ENCODE assay signal across 8 cellular contexts in the genomic region with DNA sequence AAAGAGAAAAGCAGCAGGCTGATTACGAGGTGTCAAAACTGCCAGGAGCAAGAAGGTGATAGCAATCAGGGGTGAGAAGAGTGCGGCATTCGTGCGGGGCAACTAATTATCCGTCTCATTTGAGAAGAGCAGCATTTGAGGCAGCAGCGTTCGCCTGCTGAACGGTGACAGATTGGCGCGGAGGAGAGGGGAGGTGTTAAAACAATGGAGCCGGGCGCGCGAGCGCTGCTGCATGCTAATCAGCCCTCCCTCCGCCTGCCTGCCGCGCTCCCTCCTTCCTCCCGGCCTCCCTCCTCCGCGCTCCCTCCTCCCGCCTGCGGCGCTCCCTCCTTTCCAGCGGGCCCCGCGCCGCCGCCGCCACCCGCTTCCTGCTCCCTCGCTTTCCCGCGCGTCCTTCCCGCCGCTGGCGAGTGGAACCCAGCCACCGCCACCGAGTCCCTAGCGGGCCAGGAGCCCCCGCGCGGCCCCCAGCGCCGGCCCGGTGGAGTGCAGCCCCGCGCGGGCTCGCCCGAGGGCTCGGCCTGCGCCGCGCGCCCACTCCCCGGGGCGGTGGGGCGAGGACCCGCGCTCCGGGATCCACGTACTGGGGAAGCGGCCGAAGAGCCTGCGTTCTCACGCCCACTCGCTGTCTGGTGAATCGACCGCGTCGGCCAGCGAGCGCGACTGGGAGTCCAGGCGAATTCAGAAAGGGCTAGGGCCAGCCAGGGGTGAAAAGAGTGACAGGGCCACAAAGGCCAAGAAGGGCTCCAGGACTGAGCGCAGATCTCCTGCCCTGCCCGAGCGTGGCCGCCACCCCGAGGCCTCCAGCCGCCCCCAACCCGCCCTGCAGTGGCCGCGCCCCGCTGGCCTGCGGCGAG.
DNase-seq lines count a peak whose midpoint lies in the region; ATAC-seq and TF ChIP-seq lines count a peak whose summit lies in the region.

No MANE protein-coding gene starts in this region.

- no peak overlapping the region for H2AK5ac ChIP-seq in neuronal stem cell (ENCODE audit: low read depth, low read length)

- peak overlapping the region; percentile 56 for H3K14ac ChIP-seq in neuronal stem cell (ENCODE audit: low read length)

- H3K79me2 ChIP-seq in ACC112 (ENCODE audit: control insufficient read depth, insufficient read depth, low read length, unreplicated experiment): no peaks in the 10 kb centered on the region

- no CpG with 5 or more reads among the region's 89 CpGs for WGBS in neuronal stem cell (ENCODE audit: extremely low coverage in 2 of 2, insufficient read length in 2 of 2, insufficient replicate concordance in 1 of 2), 2 donors
- 16 to 39% methylated on average over 28 to 82 of the region's 89 CpGs for WGBS in upper lobe of left lung, 2 donors

- no peak overlapping the region for H4K91ac ChIP-seq in neuronal stem cell (ENCODE audit: low read depth, low read length, poor library complexity)

- no peak for TF ChIP-seq POLR2A in upper lobe of left lung (IDR thresholded peaks at IDR 0.05)

- peak; percentile 32 for ATAC-seq in GM18517 (IDR thresholded peaks at IDR 0.05; ENCODE audit: unreplicated experiment)
- peak; percentile 43 for ATAC-seq in HG03159 (IDR thresholded peaks at IDR 0.05; ENCODE audit: unreplicated experiment)
- peak; percentile 85 for ATAC-seq in Right ventricle myocardium inferior
- peak; percentile 78 to 91 for ATAC-seq in upper lobe of left lung (ENCODE audit: low FRiP score in 2 of 2)

- TF ChIP-seq EP300 in upper lobe of left lung (IDR thresholded peaks at IDR 0.05): no peak

- H3K4me1 ChIP-seq in ACC112 (ENCODE audit: control insufficient read depth, insufficient read depth, low read length, unreplicated experiment) (peaks cover 10% of the 10 kb centered on the region), SJCRH30 (peaks cover 8% of the 10 kb centered on the region), neuronal stem cell (ENCODE audit: control insufficient read depth in 2 of 2, insufficient read depth in 1 of 2, low read depth in 1 of 2, low read length in 2 of 2) (peaks cover 0 to 14% of the 10 kb centered on the region in 2 donors), upper lobe of left lung (peaks cover 14 to 21% (median 18%) of the 10 kb centered on the region in 4 donors)

- peaks cover 41% of the 10 kb centered on the region for H3K4me1 Mint-ChIP-seq in activated naive CD8-positive, alpha-beta T cell treated with anti-CD3 and anti-CD28 coated beads for 36 hours

- peak overlapping the region; percentile 80 for H3K23ac ChIP-seq in neuronal stem cell (ENCODE audit: low read depth, low read length, poor library complexity)

- no peaks in the 10 kb centered on the region for H3K9me3 ChIP-seq in SJCRH30 (replicated peaks)
- no peaks in the 10 kb centered on the region for H3K9me3 ChIP-seq in neuronal stem cell (replicated peaks in 1 of 2; ENCODE audit: control insufficient read depth in 2 of 2, insufficient read depth in 1 of 2, low read depth in 1 of 2, low read length in 2 of 2)
- H3K9me3 ChIP-seq in upper lobe of left lung: no peaks in the 10 kb centered on the region

- H3K4ac ChIP-seq in neuronal stem cell (ENCODE audit: low read length): no peak overlapping the region

- peak overlapping the region; percentile 87 for H2BK120ac ChIP-seq in neuronal stem cell (ENCODE audit: low read depth, low read length)

- H2AFZ ChIP-seq in ACC112 (ENCODE audit: low read length, unreplicated experiment): peak overlapping the region; percentile 91
- H2AFZ ChIP-seq in neuronal stem cell (ENCODE audit: low read length): peak overlapping the region; percentile 69

- peak overlapping the region; percentile 85 for H3K4me3 ChIP-seq in ACC112 (ENCODE audit: low read depth, low read length)
- H3K4me3 ChIP-seq in SJCRH30: peak overlapping the region; percentile 63
- peak overlapping the region; percentile 32 to 77 for H3K4me3 ChIP-seq in neuronal stem cell (ENCODE audit: low read length in 2 of 2)
- peak overlapping the region; percentile 38 to 69 (median 60) for H3K4me3 ChIP-seq in upper lobe of left lung

- no peaks in the 10 kb centered on the region for H3K9me3 Mint-ChIP-seq in activated naive CD8-positive, alpha-beta T cell treated with anti-CD3 and anti-CD28 coated beads for 36 hours

- peak overlapping the region; percentile 98 for H2BK5ac ChIP-seq in neuronal stem cell (ENCODE audit: low read length)

- intact Hi-C loops in Right ventricle myocardium inferior (cut with DNase I): loop anchor here (5.0 kb wide), 1 partner anchor 34 kb away; no protein-coding TSS in a partner anchor

- DNase-seq in SJCRH30 (no peak), Right ventricle myocardium inferior (ENCODE audit: missing footprints) (peak; percentile 83), neuronal stem cell (ENCODE audit: low spot score) (peak; percentile 64), upper lobe of left lung (peak; percentile 49 to 91)
- peak; percentile 55 for DNase-seq in activated naive CD8-positive, alpha-beta T cell treated with anti-CD3 and anti-CD28 coated beads for 36 hours

- peak overlapping the region; percentile 94 for H3K4me2 ChIP-seq in neuronal stem cell (ENCODE audit: insufficient read depth, low read length, poor library complexity, severe bottlenecking)

- no peak overlapping the region for H4K8ac ChIP-seq in neuronal stem cell (ENCODE audit: low read depth, low read length)

- H3K18ac ChIP-seq in neuronal stem cell (ENCODE audit: low read length): peak overlapping the region; percentile 99

- TF ChIP-seq CTCF in upper lobe of left lung (IDR thresholded peaks at IDR 0.05): peak in 1 of 6 experiments; percentile 17

- peaks cover 10% of the 10 kb centered on the region for H3K36me3 Mint-ChIP-seq in activated naive CD8-positive, alpha-beta T cell treated with anti-CD3 and anti-CD28 coated beads for 36 hours

- H3K4me3 Mint-ChIP-seq in activated naive CD8-positive, alpha-beta T cell treated with anti-CD3 and anti-CD28 coated beads for 36 hours: peak overlapping the region; percentile 81

- H3K9ac ChIP-seq in neuronal stem cell (ENCODE audit: low read depth, low read length, poor library complexity): peak overlapping the region; percentile 84

- peak overlapping the region; percentile 92 for H2BK15ac ChIP-seq in neuronal stem cell (ENCODE audit: low read length)

- H3K79me1 ChIP-seq in neuronal stem cell (ENCODE audit: low read depth, low read length): no peaks in the 10 kb centered on the region

- H3K27me3 Mint-ChIP-seq in activated naive CD8-positive, alpha-beta T cell treated with anti-CD3 and anti-CD28 coated beads for 36 hours: peaks cover 14% of the 10 kb centered on the region

- peak overlapping the region; percentile 72 for H3K27ac Mint-ChIP-seq in activated naive CD8-positive, alpha-beta T cell treated with anti-CD3 and anti-CD28 coated beads for 36 hours

- H3K36me3 ChIP-seq in ACC112 (ENCODE audit: insufficient read depth, low read length) (peaks cover 3% of the 10 kb centered on the region; the same call in 1 of the 2 replicates), SJCRH30 (no peaks in the 10 kb centered on the region), neuronal stem cell (replicated peaks in 1 of 2; ENCODE audit: control insufficient read depth in 2 of 2, insufficient read depth in 2 of 2, low read length in 2 of 2) (peaks cover 0 to 15% of the 10 kb centered on the region in 2 donors), upper lobe of left lung (peaks cover 0 to 9% (median 3%) of the 10 kb centered on the region in 4 donors)

- H3K27me3 ChIP-seq in ACC112 (ENCODE audit: insufficient read depth, low read length): no peaks in the 10 kb centered on the region
- H3K27me3 ChIP-seq in SJCRH30: no peaks in the 10 kb centered on the region
- H3K27me3 ChIP-seq in neuronal stem cell (ENCODE audit: control insufficient read depth in 3 of 3, insufficient read depth in 3 of 3, low read depth in 1 of 3, low read length in 3 of 3): no peaks in the 10 kb centered on the region
- H3K27me3 ChIP-seq in upper lobe of left lung: no peaks in the 10 kb centered on the region

- H3K27ac ChIP-seq in ACC112 (ENCODE audit: low read depth, low read length): no peak overlapping the region
- peak overlapping the region; percentile 79; the same call in 1 of the 2 replicates for H3K27ac ChIP-seq in SJCRH30
- H3K27ac ChIP-seq in neuronal stem cell (replicated peaks; ENCODE audit: low read length): peak overlapping the region; percentile 96
- H3K27ac ChIP-seq in upper lobe of left lung: peak overlapping the region in 3 of 4 donors; percentile 0 to 41 (median 24)

- peak overlapping the region; percentile 58 for H2BK12ac ChIP-seq in neuronal stem cell (ENCODE audit: low read length)

Comparison
In these comparisons a context has a peak if more than half of its experiments do, and no peak if none do; other contexts are left out.
1. ATAC-seq: peak in every context shown above with its lines; median percentile 85 in Right ventricle myocardium inferior; 84 in upper lobe of left lung; 43 in HG03159; 32 in GM18517.
2. DNase-seq: peak in activated naive CD8-positive, alpha-beta T cell treated with anti-CD3 and anti-CD28 coated beads for 36 hours (single experiment), Right ventricle myocardium inferior (single experiment), neuronal stem cell (single experiment) and upper lobe of left lung (2 of 2); none in SJCRH30 (0 of 2).
3. Peak in every context shown above with its lines, with median percentiles within 50 percentile points of each other: H3K4me3 ChIP-seq.